ENCODE assay signal across 14 cellular contexts in genomic region chr14:104546591-104547309, GRCh38. TPM values are rescaled to one million over a fixed set of nuclear protein-coding genes. Genes with fewer than 3 reads are reported as not detected.
DNase-seq lines count a peak whose midpoint lies in the region; ATAC-seq and TF ChIP-seq lines count a peak whose summit lies in the region.
"Had no signal": no experiment of that assay in that cellular context is flagged by ENCODE, and none has a peak within 500 bp of the region (broad histone marks: within the 10 kb centered on the region; RNA-seq: fewer than 3 reads in every experiment).

No MANE protein-coding gene starts in this region.

- no peaks in the 10 kb centered on the region for H3K9me3 ChIP-seq in endodermal cell (ENCODE audit: control insufficient read depth, low read length)

- no peaks in the 10 kb centered on the region for H3K4me1 ChIP-seq in endodermal cell (ENCODE audit: control insufficient read depth, insufficient read depth, low read length)

- intact Hi-C loops in sciatic nerve (cut with DNase I), result no loop called here

- no peak for TF ChIP-seq CTCF in endodermal cell (conservative IDR thresholded peaks at IDR 0.05)

- DNase-seq in activated naive CD4-positive, alpha-beta T cell treated with anti-CD3 and anti-CD28 coated beads, Interleukin-2, amount 10 ng/mL, durations not matched to agents 7 days and 5 days, result peak; percentile 15
- DNase-seq in activated naive CD4-positive, alpha-beta T cell treated with anti-CD3 and anti-CD28 coated beads, Interleukin-2, amount 50 U/mL, for 72 hours (ENCODE audit: low spot score in 2 of 2), result no peak
- DNase-seq in NCI-H1694 treated with DMSO at 0.1 percent for 48 hours (lab: John Stamatoyannopoulos, UW), result peak; percentile 63
- peak; percentile 35 for DNase-seq in endodermal cell
- DNase-seq in sciatic nerve (ENCODE audit: low spot score), result peak; percentile 33
- DNase-seq in NCI-H748 (lab: John Stamatoyannopoulos, UW; ENCODE audit: unreplicated experiment), result no peak
- no peak for DNase-seq in activated CD8-positive, alpha-beta memory T cell treated with anti-CD3 and anti-CD28 coated beads, Interleukin-2, amount 50 U/mL, for 4 hours
- DNase-seq: CD8-positive, alpha-beta T cell; GF-D8; GOT3; NCI-H146; NCI-H82; SIG-M5 had no signal

- ATAC-seq in activated naive CD4-positive, alpha-beta T cell treated with anti-CD3 and anti-CD28 coated beads, Interleukin-2, amount 50 U/mL, for 72 hours, result no peak
- no peak for ATAC-seq in sciatic nerve
- ATAC-seq: CD8-positive, alpha-beta T cell had no signal

- 94 to 95% methylated on average over 16 to 19 of the region's 19 CpGs for WGBS in endodermal cell (ENCODE audit: insufficient coverage in 1 of 2, insufficient read length in 1 of 2), 2 experiments

- no peak overlapping the region for H3K27ac Mint-ChIP-seq in activated naive CD4-positive, alpha-beta T cell treated with anti-CD3 and anti-CD28 coated beads, Interleukin-2, amount 10 ng/mL, durations not matched to agents 7 days and 5 days
- no peak overlapping the region for H3K27ac Mint-ChIP-seq in activated naive CD4-positive, alpha-beta T cell treated with anti-CD3 and anti-CD28 coated beads, Interleukin-2, amount 50 U/mL, for 72 hours
- no peak overlapping the region for H3K27ac Mint-ChIP-seq in endodermal cell
- H3K27ac Mint-ChIP-seq: CD8-positive, alpha-beta T cell had no signal

- H3K27me3 Mint-ChIP-seq in activated naive CD4-positive, alpha-beta T cell treated with anti-CD3 and anti-CD28 coated beads, Interleukin-2, amount 10 ng/mL, durations not matched to agents 7 days and 5 days, result peaks cover 32% of the 10 kb centered on the region
- no peaks in the 10 kb centered on the region for H3K27me3 Mint-ChIP-seq in endodermal cell (ENCODE audit: insufficient read depth)

- no peaks in the 10 kb centered on the region for H3K4me1 Mint-ChIP-seq in activated naive CD4-positive, alpha-beta T cell treated with anti-CD3 and anti-CD28 coated beads, Interleukin-2, amount 10 ng/mL, durations not matched to agents 7 days and 5 days
- H3K4me1 Mint-ChIP-seq in endodermal cell, result no peaks in the 10 kb centered on the region

- no peak overlapping the region for H3K27ac ChIP-seq in endodermal cell (ENCODE audit: low read depth, low read length)

- CTCF ChIA-PET in activated naive CD4-positive, alpha-beta T cell treated with anti-CD3 and anti-CD28 coated beads, Interleukin-2, amount 10 ng/mL, durations not matched to agents 7 days and 5 days (lab: Charles Lee), result no interaction called here

- H3K9ac ChIP-seq in endodermal cell (ENCODE audit: extremely low read depth, low read length, poor library complexity, severe bottlenecking), result no peak overlapping the region

- H3K36me3 ChIP-seq in endodermal cell (ENCODE audit: control insufficient read depth, insufficient read depth, low read length), result no peaks in the 10 kb centered on the region

- no peaks in the 10 kb centered on the region for H3K36me3 Mint-ChIP-seq in activated naive CD4-positive, alpha-beta T cell treated with anti-CD3 and anti-CD28 coated beads, Interleukin-2, amount 10 ng/mL, durations not matched to agents 7 days and 5 days
- no peaks in the 10 kb centered on the region for H3K36me3 Mint-ChIP-seq in activated naive CD4-positive, alpha-beta T cell treated with anti-CD3 and anti-CD28 coated beads, Interleukin-2, amount 50 U/mL, for 72 hours
- H3K36me3 Mint-ChIP-seq in endodermal cell (ENCODE audit: low read depth), result no peaks in the 10 kb centered on the region
- H3K36me3 Mint-ChIP-seq: CD8-positive, alpha-beta T cell had no signal

- H3K4me3 ChIP-seq in endodermal cell (ENCODE audit: low read length), result no peak overlapping the region

- H3K27me3 ChIP-seq in endodermal cell (ENCODE audit: control insufficient read depth, insufficient read depth, low read length, poor library complexity, severe bottlenecking), result no peaks in the 10 kb centered on the region

- no peaks in the 10 kb centered on the region for H3K9me3 Mint-ChIP-seq in activated naive CD4-positive, alpha-beta T cell treated with anti-CD3 and anti-CD28 coated beads, Interleukin-2, amount 10 ng/mL, durations not matched to agents 7 days and 5 days
- no peaks in the 10 kb centered on the region for H3K9me3 Mint-ChIP-seq in activated naive CD4-positive, alpha-beta T cell treated with anti-CD3 and anti-CD28 coated beads, Interleukin-2, amount 50 U/mL, for 72 hours
- no peaks in the 10 kb centered on the region for H3K9me3 Mint-ChIP-seq in endodermal cell
- H3K9me3 Mint-ChIP-seq: CD8-positive, alpha-beta T cell had no signal

- no peak overlapping the region for H3K4me3 Mint-ChIP-seq in activated naive CD4-positive, alpha-beta T cell treated with anti-CD3 and anti-CD28 coated beads, Interleukin-2, amount 10 ng/mL, durations not matched to agents 7 days and 5 days
- H3K4me3 Mint-ChIP-seq in endodermal cell, result no peak overlapping the region
- H3K4me3 Mint-ChIP-seq: CD8-positive, alpha-beta T cell had no signal

RNA-seq across cellular contexts. Expression of gene C14orf180, which starts 32.8 kb away (rescaled TPM):
- total RNA-seq in activated naive CD4-positive, alpha-beta T cell treated with anti-CD3 and anti-CD28 coated beads, Interleukin-2, amount 50 U/mL, for 72 hours, result not detected
- total RNA-seq in endodermal cell (not detected), sciatic nerve (4.7 TPM)
- polyA plus RNA-seq in endodermal cell (2013, experiment 1 of 2), result not detected
- not detected for polyA plus RNA-seq in endodermal cell (2013, experiment 2 of 2)
- total RNA-seq: CD8-positive, alpha-beta T cell had no signal
- polyA plus RNA-seq: BJ had no signal

RNA-seq across cellular contexts. Expression of gene TMEM179, which starts 57.8 kb away (rescaled TPM):
- total RNA-seq in activated naive CD4-positive, alpha-beta T cell treated with anti-CD3 and anti-CD28 coated beads, Interleukin-2, amount 50 U/mL, for 72 hours, result under 1 TPM in 1 of 2 donors, not detected in 1; 0.23 TPM
- 10 to 100 TPM in 1 of 2 donors, 1 to 10 TPM in 1; 8.2 to 15.7 TPM for total RNA-seq in endodermal cell
- polyA plus RNA-seq in endodermal cell (2013, experiment 1 of 2), result 4.0 TPM
- polyA plus RNA-seq in endodermal cell (2013, experiment 2 of 2), result 4.0 TPM
- 4.5 TPM for total RNA-seq in sciatic nerve
- total RNA-seq: CD8-positive, alpha-beta T cell had no signal

Comparison
In these comparisons a context has a peak if more than half of its experiments do, and no peak if none do; other contexts are left out.
1. DNase-seq: peak in activated naive CD4-positive, alpha-beta T cell treated with anti-CD3 and anti-CD28 coated beads, Interleukin-2, amount 10 ng/mL, durations not matched to agents 7 days and 5 days (single experiment), NCI-H1694 treated with DMSO at 0.1 percent for 48 hours (single experiment), endodermal cell (single experiment) and sciatic nerve (single experiment); none in activated naive CD4-positive, alpha-beta T cell treated with anti-CD3 and anti-CD28 coated beads, Interleukin-2, amount 50 U/mL, for 72 hours (0 of 2), NCI-H748 (single experiment) and activated CD8-positive, alpha-beta memory T cell treated with anti-CD3 and anti-CD28 coated beads, Interleukin-2, amount 50 U/mL, for 4 hours (single experiment).